Comparison of ENCODE assay signal across 9 cellular contexts in genomic region chr6:143598466-143599080, GRCh38.
DNase-seq lines count a peak whose midpoint lies in the region; ATAC-seq, FAIRE-seq and TF ChIP-seq lines count a peak whose summit lies in the region.
"Had no signal": no experiment of that assay in that cellular context is flagged by ENCODE, and none has a peak within 500 bp of the region (broad histone marks: within the 10 kb centered on the region; RNA-seq: fewer than 3 reads in every experiment).

No MANE protein-coding gene starts in this region.

- POLR2A ChIA-PET in activated CD8-positive, alpha-beta T cell treated with anti-CD3 and anti-CD28 coated beads for 36 hours (lab: Charles Lee): interaction anchor here (1.2 kb wide), 1 partner anchor 9 kb away, joined by 3 read pairs; no protein-coding TSS in a partner anchor

- no peak for TF ChIP-seq EP300 in sigmoid colon (IDR thresholded peaks at IDR 0.05)

- H3K27me3 Mint-ChIP-seq in activated CD8-positive, alpha-beta T cell treated with anti-CD3 and anti-CD28 coated beads for 36 hours: no peaks in the 10 kb centered on the region

- no peak for TF ChIP-seq CTCF in activated CD8-positive, alpha-beta T cell treated with anti-CD3 and anti-CD28 coated beads for 36 hours (IDR thresholded peaks at IDR 0.05)
- no peak for TF ChIP-seq CTCF in sigmoid colon (IDR thresholded peaks at IDR 0.05)

- no peaks in the 10 kb centered on the region for H3K36me3 Mint-ChIP-seq in activated CD8-positive, alpha-beta T cell treated with anti-CD3 and anti-CD28 coated beads for 36 hours (ENCODE audit: low read depth)

- FAIRE-seq in GM18507 (lab: Jason Lieb, UNC) (peak; percentile 21), GM19239 (lab: Jason Lieb, UNC) (no peak)

- WGBS in sigmoid colon, 2 donors: 62 to 81% methylated on average over 3 of the region's 3 CpGs

- DNase-seq in AML-193 (lab: John Stamatoyannopoulos, UW): peak; percentile 93 to 96
- no peak for DNase-seq in GM18507 (ENCODE audit: extremely low spot score, insufficient read length, low read depth)
- DNase-seq in activated CD8-positive, alpha-beta T cell treated with anti-CD3 and anti-CD28 coated beads for 36 hours: peak; percentile 31
- no peak for DNase-seq in T1000 (lab: John Stamatoyannopoulos, UW)
- DNase-seq in sigmoid colon: no peak
- no peak for DNase-seq in GM19239 (ENCODE audit: insufficient read length, low spot score)
- no peak for DNase-seq in globus pallidus (ENCODE audit: low spot score)

- H3K4me1 Mint-ChIP-seq in activated CD8-positive, alpha-beta T cell treated with anti-CD3 and anti-CD28 coated beads for 36 hours (ENCODE audit: low read depth): peaks cover 13% of the 10 kb centered on the region

- CTCF ChIA-PET in activated CD8-positive, alpha-beta T cell treated with anti-CD3 and anti-CD28 coated beads for 36 hours (lab: Charles Lee): interaction anchor here (1.2 to 1.3 kb wide), 2 partner anchors 8 to 342 kb away, joined by 3 to 4 read pairs; no protein-coding TSS in a partner anchor

- peak overlapping the region; percentile 28 for H3K27ac Mint-ChIP-seq in activated CD8-positive, alpha-beta T cell treated with anti-CD3 and anti-CD28 coated beads for 36 hours

- H3K27ac ChIP-seq in sigmoid colon: no peak overlapping the region
- H3K27ac ChIP-seq: SJSA1 had no signal

- ATAC-seq in HG03520 (IDR thresholded peaks at IDR 0.05; ENCODE audit: unreplicated experiment): peak; percentile 55
- ATAC-seq in activated CD8-positive, alpha-beta T cell treated with anti-CD3 and anti-CD28 coated beads for 36 hours: peak; percentile 60

- no peak overlapping the region for H3K4me3 Mint-ChIP-seq in activated CD8-positive, alpha-beta T cell treated with anti-CD3 and anti-CD28 coated beads for 36 hours

- intact Hi-C loops in activated CD8-positive, alpha-beta T cell treated with anti-CD3 and anti-CD28 coated beads for 36 hours (cut with micrococcal nuclease): no loop called here
- intact Hi-C loops in sigmoid colon (cut with DNase I): no loop called here

- no peak overlapping the region for H3K4me3 ChIP-seq in sigmoid colon
- H3K4me3 ChIP-seq: SJSA1 had no signal

- TF ChIP-seq POLR2A in sigmoid colon (IDR thresholded peaks at IDR 0.05): no peak

- H3K36me3 ChIP-seq in sigmoid colon: no peaks in the 10 kb centered on the region
- H3K36me3 ChIP-seq: SJSA1 had no signal

- no peaks in the 10 kb centered on the region for H3K9me3 Mint-ChIP-seq in activated CD8-positive, alpha-beta T cell treated with anti-CD3 and anti-CD28 coated beads for 36 hours

- H3K27me3 ChIP-seq in sigmoid colon: no peaks in the 10 kb centered on the region
- H3K27me3 ChIP-seq: SJSA1 had no signal

- peaks cover 0 to 8% (median 0%) of the 10 kb centered on the region in 4 donors for H3K4me1 ChIP-seq in sigmoid colon

- no peaks in the 10 kb centered on the region for H3K9me3 ChIP-seq in sigmoid colon
- H3K9me3 ChIP-seq: SJSA1 had no signal

Comparison
In these comparisons a context has a peak if more than half of its experiments do, and no peak if none do; other contexts are left out.
1. DNase-seq: peak in AML-193 (2 of 2) and activated CD8-positive, alpha-beta T cell treated with anti-CD3 and anti-CD28 coated beads for 36 hours (single experiment); none in GM18507 (single experiment), T1000 (single experiment), sigmoid colon (single experiment), GM19239 (single experiment) and globus pallidus (single experiment).